ENCODE assay signal across 8 cellular contexts in the genomic region with DNA sequence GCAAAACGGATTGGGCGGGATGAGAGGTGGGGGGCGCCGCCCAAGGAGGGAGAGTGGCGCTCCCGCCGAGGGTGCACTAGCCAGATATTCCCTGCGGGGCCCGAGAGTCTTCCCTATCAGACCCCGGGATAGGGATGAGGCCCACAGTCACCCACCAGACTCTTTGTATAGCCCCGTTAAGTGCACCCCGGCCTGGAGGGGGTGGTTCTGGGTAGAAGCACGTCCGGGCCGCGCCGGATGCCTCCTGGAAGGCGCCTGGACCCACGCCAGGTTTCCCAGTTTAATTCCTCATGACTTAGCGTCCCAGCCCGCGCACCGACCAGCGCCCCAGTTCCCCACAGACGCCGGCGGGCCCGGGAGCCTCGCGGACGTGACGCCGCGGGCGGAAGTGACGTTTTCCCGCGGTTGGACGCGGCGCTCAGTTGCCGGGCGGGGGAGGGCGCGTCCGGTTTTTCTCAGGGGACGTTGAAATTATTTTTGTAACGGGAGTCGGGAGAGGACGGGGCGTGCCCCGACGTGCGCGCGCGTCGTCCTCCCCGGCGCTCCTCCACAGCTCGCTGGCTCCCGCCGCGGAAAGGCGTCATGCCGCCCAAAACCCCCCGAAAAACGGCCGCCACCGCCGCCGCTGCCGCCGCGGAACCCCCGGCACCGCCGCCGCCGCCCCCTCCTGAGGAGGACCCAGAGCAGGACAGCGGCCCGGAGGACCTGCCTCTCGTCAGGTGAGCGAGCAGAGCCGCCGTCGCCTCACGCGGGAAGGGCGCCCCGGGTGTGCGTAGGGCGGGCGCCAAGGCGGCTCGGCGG. TPM values are rescaled to one million over a fixed set of nuclear protein-coding genes. Genes with fewer than 3 reads are reported as not detected.
DNase-seq lines count a peak whose midpoint lies in the region; ATAC-seq, FAIRE-seq and TF ChIP-seq lines count a peak whose summit lies in the region.

RB1 (plus strand) TSS at position 421 of the 801 bp plus-strand sequence; CDS start at position 583, 162 bp downstream.

- H3K4me1 ChIP-seq in HUES64 (ENCODE audit: insufficient read depth, low read length) (peaks cover 5% of the 10 kb centered on the region; the same call in 1 of the 2 replicates), mucosa of descending colon (ENCODE audit: low read depth) (peaks cover 11% of the 10 kb centered on the region)

- peak; percentile 78 for ATAC-seq in GM21515 (IDR thresholded peaks at IDR 0.05; ENCODE audit: unreplicated experiment)
- ATAC-seq in mucosa of descending colon, result peak; percentile 97

- no peaks in the 10 kb centered on the region for H3K27me3 ChIP-seq in HUES64 (ENCODE audit: insufficient read depth, low read length)

- H3K4me3 ChIP-seq in HUES64 (ENCODE audit: low read length), result peak within 1 kb of the TSS; percentile 99
- H3K4me3 ChIP-seq in mucosa of descending colon, result peak within 1 kb of the TSS; percentile 91

- FAIRE-seq in D721Med (lab: Jason Lieb, UNC), result no peak

- TF ChIP-seq CTCF in D721Med (IDR thresholded peaks at IDR 0.05; ENCODE audit: insufficient read depth, missing control alignments) (no peak), mucosa of descending colon (IDR thresholded peaks at IDR 0.05) (no peak)

- H3K9ac ChIP-seq in HUES64 (ENCODE audit: low read depth, low read length), result peak within 1 kb of the TSS; percentile 99

- H3K27ac ChIP-seq in HUES64 (ENCODE audit: low read depth, low read length) (peak within 1 kb of the TSS; percentile 96), epithelial cell of prostate (peak within 1 kb of the TSS; percentile 95)

- H3K36me3 ChIP-seq in HUES64 (ENCODE audit: insufficient read depth, low read length), result 0 out of 2 replicates have a peak, but pooled peaks cover 3% of the 10 kb centered on the region
- no peaks in the 10 kb centered on the region for H3K36me3 ChIP-seq in mucosa of descending colon (ENCODE audit: low read depth)

- WGBS in HUES64, result under 1% methylated on average over 97 of the region's 97 CpGs

- peak; percentile 41 for DNase-seq in D721Med (ENCODE audit: insufficient read length, low spot score)
- DNase-seq in OCI-M1 (lab: John Stamatoyannopoulos, UW), result peak; percentile 93
- peak; percentile 89 for DNase-seq in activated T-cell treated with anti-CD3 and anti-CD28 coated beads for 48 hours (ENCODE audit: low read depth)
- DNase-seq in epithelial cell of prostate (ENCODE audit: low read depth, low spot score), result peak; percentile 48
- DNase-seq in mucosa of descending colon, result peak; percentile 93 to 95 (median 95)
- peak; percentile 74 to 79 for DNase-seq in stimulated activated CD8-positive, alpha-beta memory T cell treated with anti-CD3 and anti-CD28 coated beads, Interleukin-4, amount 100 ng/mL, for 1 hour (ENCODE audit: low read depth in 2 of 2, low spot score in 1 of 2)

- H3K9me3 ChIP-seq in HUES64 (ENCODE audit: insufficient read depth, low read depth, low read length) (no peaks in the 10 kb centered on the region), mucosa of descending colon (no peaks in the 10 kb centered on the region)

- intact Hi-C loops in mucosa of descending colon (cut with DNase I, micrococcal nuclease), result no loop called here

RNA-seq across cellular contexts. Expression of gene RB1, which starts in this region (rescaled TPM):
- 20.9 TPM for polyA plus RNA-seq in HUES64 (2013, experiment 1 of 2)
- polyA plus RNA-seq in HUES64 (2013, experiment 2 of 2), result 21.4 TPM
- total RNA-seq in mucosa of descending colon, result 10 to 100 TPM; 23.4 to 30.0 (median 29.3) TPM

Comparison
In these comparisons a context has a peak if more than half of its experiments do, and no peak if none do; other contexts are left out.
1. Peak in every context shown above with its lines: DNase-seq, ATAC-seq, H3K4me3 ChIP-seq and H3K27ac ChIP-seq.
2. DNase-seq: peak in every context shown above with its lines; median percentile 95 in mucosa of descending colon; 93 in OCI-M1; 89 in activated T-cell treated with anti-CD3 and anti-CD28 coated beads for 48 hours; 76 in stimulated activated CD8-positive, alpha-beta memory T cell treated with anti-CD3 and anti-CD28 coated beads, Interleukin-4, amount 100 ng/mL, for 1 hour; 48 in epithelial cell of prostate; 41 in D721Med.